Comparison of ENCODE assay signal across 14 cellular contexts in genomic region chr3:147661916-147662315, GRCh38.
"Had no signal": no experiment of that assay in that cellular context is flagged by ENCODE, and none has a peak within 500 bp of the region (broad histone marks: within the 10 kb centered on the region; RNA-seq: fewer than 3 reads in every experiment).

No MANE protein-coding gene starts in this region.

- ATAC-seq: effector memory CD8-positive, alpha-beta T cell had no signal

- DNase-seq: activated CD4-positive, CD25-positive, alpha-beta regulatory T cell treated with anti-CD3 and anti-CD28 coated beads, Interleukin-2, amount 50 U/mL, for 72 hours; activated naive CD8-positive, alpha-beta T cell treated with anti-CD3 and anti-CD28 coated beads for 36 hours; effector memory CD8-positive, alpha-beta T cell; head of caudate nucleus; immature natural killer cell; mesendoderm; sigmoid colon; stimulated activated CD4-positive, alpha-beta T cell treated with anti-CD3 and anti-CD28 coated beads, Interleukin-12 subunit alpha, Interleukin-12 subunit beta, amount 100 ng/mL, for 4 hours; stimulated activated CD4-positive, alpha-beta T cell treated with anti-CD3 and anti-CD28 coated beads, Interleukin-2, amount 100 ng/mL, for 24 hours; stomach; testis; upper lobe of left lung had no signal

- H3K27me3 ChIP-seq: sigmoid colon, stomach, testis, upper lobe of left lung had no signal

- H3K4me3 ChIP-seq: sigmoid colon, stomach, testis, upper lobe of left lung had no signal

- H3K9me3 Mint-ChIP-seq: activated naive CD8-positive, alpha-beta T cell treated with anti-CD3 and anti-CD28 coated beads for 36 hours; activated T-helper 1 cell treated with anti-CD3 and anti-CD28 coated beads, Interleukin-12 subunit alpha, Interleukin-12 subunit beta, Interleukin-2, Interleukin-4 antibody, amounts not matched to agents 30 ng/mL and 10 ng/mL and 1 ng/mL, durations not matched to agents 14 hours and 24 hours and 36 hours; dendritic cell treated with granulocyte-macrophage colony-stimulating factor and Interleukin-4, amounts not matched to agents 40 ng/mL and 50 ng/mL, for 4 days had no signal

- H3K4me1 Mint-ChIP-seq: activated naive CD8-positive, alpha-beta T cell treated with anti-CD3 and anti-CD28 coated beads for 36 hours; immature natural killer cell had no signal

- H3K9me3 ChIP-seq: sigmoid colon, stomach, testis, upper lobe of left lung had no signal

- H3K36me3 Mint-ChIP-seq: activated naive CD8-positive, alpha-beta T cell treated with anti-CD3 and anti-CD28 coated beads for 36 hours; immature natural killer cell had no signal

- H3K4me3 Mint-ChIP-seq: activated naive CD8-positive, alpha-beta T cell treated with anti-CD3 and anti-CD28 coated beads for 36 hours; activated T-helper 1 cell treated with anti-CD3 and anti-CD28 coated beads, Interleukin-12 subunit alpha, Interleukin-12 subunit beta, Interleukin-2, Interleukin-4 antibody, amounts not matched to agents 30 ng/mL and 10 ng/mL and 1 ng/mL, durations not matched to agents 14 hours and 24 hours and 36 hours; dendritic cell treated with granulocyte-macrophage colony-stimulating factor and Interleukin-4, amounts not matched to agents 40 ng/mL and 50 ng/mL, for 4 days; effector memory CD8-positive, alpha-beta T cell; immature natural killer cell had no signal

- H3K27me3 Mint-ChIP-seq: activated naive CD8-positive, alpha-beta T cell treated with anti-CD3 and anti-CD28 coated beads for 36 hours; dendritic cell treated with granulocyte-macrophage colony-stimulating factor and Interleukin-4, amounts not matched to agents 40 ng/mL and 50 ng/mL, for 4 days; effector memory CD8-positive, alpha-beta T cell had no signal

- H3K27ac Mint-ChIP-seq: activated naive CD8-positive, alpha-beta T cell treated with anti-CD3 and anti-CD28 coated beads for 36 hours; activated T-helper 1 cell treated with anti-CD3 and anti-CD28 coated beads, Interleukin-12 subunit alpha, Interleukin-12 subunit beta, Interleukin-2, Interleukin-4 antibody, amounts not matched to agents 30 ng/mL and 10 ng/mL and 1 ng/mL, durations not matched to agents 14 hours and 24 hours and 36 hours; dendritic cell treated with granulocyte-macrophage colony-stimulating factor and Interleukin-4, amounts not matched to agents 40 ng/mL and 50 ng/mL, for 4 days; effector memory CD8-positive, alpha-beta T cell; immature natural killer cell had no signal

- H3K36me3 ChIP-seq: sigmoid colon, stomach, upper lobe of left lung had no signal
